In the genomic region with DNA sequence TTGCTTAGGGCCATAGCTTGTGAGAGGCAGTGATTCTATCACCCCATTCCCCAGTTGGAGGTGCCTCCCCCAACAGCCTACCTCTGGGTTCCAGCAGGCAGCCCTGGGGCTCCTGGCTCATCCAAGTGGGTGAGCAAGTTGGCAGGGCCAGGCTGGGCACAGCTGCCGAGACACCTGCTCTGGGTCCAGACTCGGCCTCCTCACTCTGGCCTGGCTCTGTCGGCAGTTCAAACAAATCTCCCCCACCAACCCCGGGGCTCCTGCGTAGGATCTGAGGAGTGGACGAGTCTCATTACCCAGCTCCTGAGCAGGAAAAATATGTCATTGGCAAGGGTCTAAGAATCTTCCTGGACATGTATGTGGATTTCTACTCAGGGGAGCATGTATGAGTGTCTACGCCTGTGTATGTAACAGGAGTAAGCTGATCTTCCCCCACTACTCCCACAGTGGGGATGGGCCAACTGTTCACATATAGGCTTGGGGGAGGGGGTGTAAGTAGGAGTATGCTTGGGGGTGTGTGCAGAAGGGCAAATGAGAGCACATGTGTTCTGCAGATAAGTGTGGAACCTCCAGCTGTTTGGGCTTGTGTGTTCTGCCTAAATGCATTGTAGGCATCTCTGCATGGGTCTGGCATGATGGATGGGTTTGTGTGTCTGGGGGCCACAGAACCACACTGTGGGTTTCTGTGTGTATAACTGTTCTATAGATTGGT, we compare ENCODE assay signal across 1 cellular context.
TF ChIP-seq lines count a peak whose summit lies in the region.

No MANE protein-coding gene starts in this region.

TF ChIP-seq in HepG2, 621 proteins besides CTCF, POLR2A, EP300 and RAD21 (continued from another document and continues in another):
- TF ChIP-seq, protein P1, sequence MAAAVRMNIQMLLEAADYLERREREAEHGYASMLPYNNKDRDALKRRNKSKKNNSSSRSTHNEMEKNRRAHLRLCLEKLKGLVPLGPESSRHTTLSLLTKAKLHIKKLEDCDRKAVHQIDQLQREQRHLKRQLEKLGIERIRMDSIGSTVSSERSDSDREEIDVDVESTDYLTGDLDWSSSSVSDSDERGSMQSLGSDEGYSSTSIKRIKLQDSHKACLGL (CRISPR knock-in tag; IDR thresholded peaks at IDR 0.05): no peak; the same call in none of the 2 replicates
- peak; percentile 70 for TF ChIP-seq RBM39 (IDR thresholded peaks at IDR 0.05; ENCODE audit: low read depth, low read length, poor library complexity, severe bottlenecking)
- TF ChIP-seq, protein P2, sequence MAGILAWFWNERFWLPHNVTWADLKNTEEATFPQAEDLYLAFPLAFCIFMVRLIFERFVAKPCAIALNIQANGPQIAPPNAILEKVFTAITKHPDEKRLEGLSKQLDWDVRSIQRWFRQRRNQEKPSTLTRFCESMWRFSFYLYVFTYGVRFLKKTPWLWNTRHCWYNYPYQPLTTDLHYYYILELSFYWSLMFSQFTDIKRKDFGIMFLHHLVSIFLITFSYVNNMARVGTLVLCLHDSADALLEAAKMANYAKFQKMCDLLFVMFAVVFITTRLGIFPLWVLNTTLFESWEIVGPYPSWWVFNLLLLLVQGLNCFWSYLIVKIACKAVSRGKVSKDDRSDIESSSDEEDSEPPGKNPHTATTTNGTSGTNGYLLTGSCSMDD (CRISPR knock-in tag; IDR thresholded peaks at IDR 0.05): 0 out of 2 replicates have a peak, but pooled peaks have one; percentile 8
- TF ChIP-seq, protein P3, sequence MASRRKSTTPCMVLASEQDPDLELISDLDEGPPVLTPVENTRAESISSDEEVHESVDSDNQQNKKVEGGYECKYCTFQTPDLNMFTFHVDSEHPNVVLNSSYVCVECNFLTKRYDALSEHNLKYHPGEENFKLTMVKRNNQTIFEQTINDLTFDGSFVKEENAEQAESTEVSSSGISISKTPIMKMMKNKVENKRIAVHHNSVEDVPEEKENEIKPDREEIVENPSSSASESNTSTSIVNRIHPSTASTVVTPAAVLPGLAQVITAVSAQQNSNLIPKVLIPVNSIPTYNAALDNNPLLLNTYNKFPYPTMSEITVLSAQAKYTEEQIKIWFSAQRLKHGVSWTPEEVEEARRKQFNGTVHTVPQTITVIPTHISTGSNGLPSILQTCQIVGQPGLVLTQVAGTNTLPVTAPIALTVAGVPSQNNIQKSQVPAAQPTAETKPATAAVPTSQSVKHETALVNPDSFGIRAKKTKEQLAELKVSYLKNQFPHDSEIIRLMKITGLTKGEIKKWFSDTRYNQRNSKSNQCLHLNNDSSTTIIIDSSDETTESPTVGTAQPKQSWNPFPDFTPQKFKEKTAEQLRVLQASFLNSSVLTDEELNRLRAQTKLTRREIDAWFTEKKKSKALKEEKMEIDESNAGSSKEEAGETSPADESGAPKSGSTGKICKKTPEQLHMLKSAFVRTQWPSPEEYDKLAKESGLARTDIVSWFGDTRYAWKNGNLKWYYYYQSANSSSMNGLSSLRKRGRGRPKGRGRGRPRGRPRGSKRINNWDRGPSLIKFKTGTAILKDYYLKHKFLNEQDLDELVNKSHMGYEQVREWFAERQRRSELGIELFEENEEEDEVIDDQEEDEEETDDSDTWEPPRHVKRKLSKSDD (CRISPR knock-in tag; IDR thresholded peaks at IDR 0.05; ENCODE audit: low read depth): no peak
- TF ChIP-seq ZBTB42 (CRISPR knock-in tag; IDR thresholded peaks at IDR 0.05): peak; percentile 74; the same call in 1 of the 2 replicates
- TF ChIP-seq, protein P4, sequence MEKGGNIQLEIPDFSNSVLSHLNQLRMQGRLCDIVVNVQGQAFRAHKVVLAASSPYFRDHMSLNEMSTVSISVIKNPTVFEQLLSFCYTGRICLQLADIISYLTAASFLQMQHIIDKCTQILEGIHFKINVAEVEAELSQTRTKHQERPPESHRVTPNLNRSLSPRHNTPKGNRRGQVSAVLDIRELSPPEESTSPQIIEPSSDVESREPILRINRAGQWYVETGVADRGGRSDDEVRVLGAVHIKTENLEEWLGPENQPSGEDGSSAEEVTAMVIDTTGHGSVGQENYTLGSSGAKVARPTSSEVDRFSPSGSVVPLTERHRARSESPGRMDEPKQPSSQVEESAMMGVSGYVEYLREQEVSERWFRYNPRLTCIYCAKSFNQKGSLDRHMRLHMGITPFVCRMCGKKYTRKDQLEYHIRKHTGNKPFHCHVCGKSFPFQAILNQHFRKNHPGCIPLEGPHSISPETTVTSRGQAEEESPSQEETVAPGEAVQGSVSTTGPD (CRISPR knock-in tag; IDR thresholded peaks at IDR 0.05): no peak; the same call in 1 of the 2 replicates
- no peak; the same call in 1 of the 2 replicates for TF ChIP-seq SMYD3 (CRISPR knock-in tag; IDR thresholded peaks at IDR 0.05)
- no peak for TF ChIP-seq ZNF33A (CRISPR knock-in tag; IDR thresholded peaks at IDR 0.05; ENCODE audit: borderline replicate concordance)
- TF ChIP-seq PCBP1 (IDR thresholded peaks at IDR 0.05; ENCODE audit: borderline replicate concordance, low read depth, low read length): no peak
- TF ChIP-seq, protein P5, sequence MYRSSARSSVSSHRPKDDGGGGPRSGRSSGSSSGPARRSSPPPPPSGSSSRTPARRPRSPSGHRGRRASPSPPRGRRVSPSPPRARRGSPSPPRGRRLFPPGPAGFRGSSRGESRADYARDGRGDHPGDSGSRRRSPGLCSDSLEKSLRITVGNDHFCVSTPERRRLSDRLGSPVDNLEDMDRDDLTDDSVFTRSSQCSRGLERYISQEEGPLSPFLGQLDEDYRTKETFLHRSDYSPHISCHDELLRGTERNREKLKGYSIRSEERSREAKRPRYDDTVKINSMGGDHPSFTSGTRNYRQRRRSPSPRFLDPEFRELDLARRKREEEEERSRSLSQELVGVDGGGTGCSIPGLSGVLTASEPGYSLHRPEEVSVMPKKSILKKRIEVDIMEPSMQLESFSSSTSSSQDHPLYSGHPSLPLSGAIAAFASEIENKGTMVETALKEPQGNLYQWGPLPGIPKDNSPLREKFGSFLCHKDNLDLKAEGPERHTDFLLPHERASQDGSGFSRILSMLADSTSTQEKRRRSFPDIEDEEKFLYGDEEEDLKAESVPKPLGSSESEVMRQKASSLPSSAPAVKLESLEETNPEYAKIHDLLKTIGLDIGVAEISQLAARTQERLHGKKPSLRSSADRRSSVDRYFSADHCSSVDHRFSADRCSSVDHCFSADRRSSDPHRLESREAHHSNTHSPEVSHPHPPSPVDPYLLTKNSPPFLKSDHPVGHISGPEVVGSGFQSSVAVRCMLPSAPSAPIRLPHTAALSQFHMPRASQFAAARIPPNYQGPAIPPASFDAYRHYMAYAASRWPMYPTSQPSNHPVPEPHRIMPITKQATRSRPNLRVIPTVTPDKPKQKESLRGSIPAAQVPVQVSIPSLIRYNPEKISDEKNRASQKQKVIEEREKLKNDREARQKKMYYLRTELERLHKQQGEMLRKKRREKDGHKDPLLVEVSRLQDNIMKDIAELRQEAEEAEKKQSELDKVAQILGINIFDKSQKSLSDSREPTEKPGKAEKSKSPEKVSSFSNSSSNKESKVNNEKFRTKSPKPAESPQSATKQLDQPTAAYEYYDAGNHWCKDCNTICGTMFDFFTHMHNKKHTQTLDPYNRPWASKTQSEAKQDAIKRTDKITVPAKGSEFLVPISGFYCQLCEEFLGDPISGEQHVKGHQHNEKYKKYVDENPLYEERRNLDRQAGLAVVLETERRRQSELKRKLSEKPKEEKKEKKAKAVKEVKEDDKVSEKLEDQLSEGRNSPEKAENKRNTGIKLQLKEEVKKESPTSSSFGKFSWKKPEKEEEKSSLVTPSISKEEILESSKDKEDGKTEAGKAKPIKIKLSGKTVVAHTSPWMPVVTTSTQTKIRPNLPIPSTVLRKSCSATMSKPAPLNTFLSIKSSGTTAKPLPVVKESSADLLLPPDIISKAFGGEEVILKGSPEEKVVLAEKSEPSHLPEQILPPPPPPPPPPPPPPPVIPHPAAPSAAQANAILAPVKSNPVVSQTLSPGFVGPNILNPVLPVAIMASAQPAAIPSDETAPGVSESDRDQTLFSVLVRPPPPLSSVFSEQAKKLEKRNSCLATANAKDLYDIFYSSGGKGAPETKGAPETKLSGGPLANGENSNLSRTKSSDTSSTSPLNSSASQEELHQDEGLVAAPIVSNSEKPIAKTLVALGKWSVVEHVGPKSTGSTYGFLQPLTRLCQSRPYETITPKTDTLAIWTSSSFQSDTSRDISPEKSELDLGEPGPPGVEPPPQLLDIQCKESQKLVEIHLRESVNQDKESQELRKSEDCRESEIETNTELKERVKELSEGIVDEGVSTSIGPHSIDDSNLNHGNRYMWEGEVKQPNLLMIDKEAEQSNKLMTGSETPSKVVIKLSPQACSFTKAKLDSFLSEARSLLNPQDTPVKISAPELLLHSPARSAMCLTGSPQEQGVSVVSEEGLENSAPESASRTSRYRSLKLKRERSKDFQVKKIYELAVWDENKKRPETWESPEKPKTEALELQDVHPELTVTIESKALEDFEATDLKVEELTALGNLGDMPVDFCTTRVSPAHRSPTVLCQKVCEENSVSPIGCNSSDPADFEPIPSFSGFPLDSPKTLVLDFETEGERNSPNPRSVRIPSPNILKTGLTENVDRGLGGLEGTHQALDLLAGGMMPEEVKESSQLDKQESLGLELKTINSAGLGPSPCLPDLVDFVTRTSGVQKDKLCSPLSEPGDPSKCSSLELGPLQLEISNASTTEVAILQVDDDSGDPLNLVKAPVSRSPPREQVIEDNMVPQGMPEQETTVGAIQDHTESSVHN (CRISPR knock-in tag; IDR thresholded peaks at IDR 0.05): peak; percentile 40; the same call in 1 of the 2 replicates
- peak; percentile 80; the same call in 1 of the 2 replicates for TF ChIP-seq ZNF138 (CRISPR knock-in tag; IDR thresholded peaks at IDR 0.05; ENCODE audit: low read depth)
- peak; percentile 50; the same call in 1 of the 2 replicates for TF ChIP-seq ZFP1 (CRISPR knock-in tag; IDR thresholded peaks at IDR 0.05)
- TF ChIP-seq, protein P6, sequence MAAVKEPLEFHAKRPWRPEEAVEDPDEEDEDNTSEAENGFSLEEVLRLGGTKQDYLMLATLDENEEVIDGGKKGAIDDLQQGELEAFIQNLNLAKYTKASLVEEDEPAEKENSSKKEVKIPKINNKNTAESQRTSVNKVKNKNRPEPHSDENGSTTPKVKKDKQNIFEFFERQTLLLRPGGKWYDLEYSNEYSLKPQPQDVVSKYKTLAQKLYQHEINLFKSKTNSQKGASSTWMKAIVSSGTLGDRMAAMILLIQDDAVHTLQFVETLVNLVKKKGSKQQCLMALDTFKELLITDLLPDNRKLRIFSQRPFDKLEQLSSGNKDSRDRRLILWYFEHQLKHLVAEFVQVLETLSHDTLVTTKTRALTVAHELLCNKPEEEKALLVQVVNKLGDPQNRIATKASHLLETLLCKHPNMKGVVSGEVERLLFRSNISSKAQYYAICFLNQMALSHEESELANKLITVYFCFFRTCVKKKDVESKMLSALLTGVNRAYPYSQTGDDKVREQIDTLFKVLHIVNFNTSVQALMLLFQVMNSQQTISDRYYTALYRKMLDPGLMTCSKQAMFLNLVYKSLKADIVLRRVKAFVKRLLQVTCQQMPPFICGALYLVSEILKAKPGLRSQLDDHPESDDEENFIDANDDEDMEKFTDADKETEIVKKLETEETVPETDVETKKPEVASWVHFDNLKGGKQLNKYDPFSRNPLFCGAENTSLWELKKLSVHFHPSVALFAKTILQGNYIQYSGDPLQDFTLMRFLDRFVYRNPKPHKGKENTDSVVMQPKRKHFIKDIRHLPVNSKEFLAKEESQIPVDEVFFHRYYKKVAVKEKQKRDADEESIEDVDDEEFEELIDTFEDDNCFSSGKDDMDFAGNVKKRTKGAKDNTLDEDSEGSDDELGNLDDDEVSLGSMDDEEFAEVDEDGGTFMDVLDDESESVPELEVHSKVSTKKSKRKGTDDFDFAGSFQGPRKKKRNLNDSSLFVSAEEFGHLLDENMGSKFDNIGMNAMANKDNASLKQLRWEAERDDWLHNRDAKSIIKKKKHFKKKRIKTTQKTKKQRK (IDR thresholded peaks at IDR 0.05; ENCODE audit: low read length): no peak
- peak; percentile 64; the same call in 1 of the 2 replicates for TF ChIP-seq REXO4 (CRISPR knock-in tag; IDR thresholded peaks at IDR 0.05; ENCODE audit: borderline replicate concordance)
- peak; percentile 76 for TF ChIP-seq FOXO1 (CRISPR knock-in tag; IDR thresholded peaks at IDR 0.05)
- TF ChIP-seq FOXJ3 (CRISPR knock-in tag; IDR thresholded peaks at IDR 0.05; ENCODE audit: borderline replicate concordance): no peak
- TF ChIP-seq, protein P7, sequence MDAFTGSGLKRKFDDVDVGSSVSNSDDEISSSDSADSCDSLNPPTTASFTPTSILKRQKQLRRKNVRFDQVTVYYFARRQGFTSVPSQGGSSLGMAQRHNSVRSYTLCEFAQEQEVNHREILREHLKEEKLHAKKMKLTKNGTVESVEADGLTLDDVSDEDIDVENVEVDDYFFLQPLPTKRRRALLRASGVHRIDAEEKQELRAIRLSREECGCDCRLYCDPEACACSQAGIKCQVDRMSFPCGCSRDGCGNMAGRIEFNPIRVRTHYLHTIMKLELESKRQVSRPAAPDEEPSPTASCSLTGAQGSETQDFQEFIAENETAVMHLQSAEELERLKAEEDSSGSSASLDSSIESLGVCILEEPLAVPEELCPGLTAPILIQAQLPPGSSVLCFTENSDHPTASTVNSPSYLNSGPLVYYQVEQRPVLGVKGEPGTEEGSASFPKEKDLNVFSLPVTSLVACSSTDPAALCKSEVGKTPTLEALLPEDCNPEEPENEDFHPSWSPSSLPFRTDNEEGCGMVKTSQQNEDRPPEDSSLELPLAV (CRISPR knock-in tag; conservative IDR thresholded peaks at IDR 0.05; ENCODE audit: low read depth): no peak
- peak; percentile 74 for TF ChIP-seq ZSCAN31 (CRISPR knock-in tag; IDR thresholded peaks at IDR 0.05; ENCODE audit: low read depth)
- TF ChIP-seq MIXL1 (CRISPR knock-in tag; IDR thresholded peaks at IDR 0.05): peak; percentile 73; the same call in 1 of the 2 replicates
- no peak; the same call in 1 of the 2 replicates for TF ChIP-seq SMC3 (IDR thresholded peaks at IDR 0.05; ENCODE audit: low read length)
- no peak; the same call in 1 of the 2 replicates for TF ChIP-seq NAIF1 (CRISPR knock-in tag; IDR thresholded peaks at IDR 0.05; ENCODE audit: borderline replicate concordance)
- TF ChIP-seq, protein P8, sequence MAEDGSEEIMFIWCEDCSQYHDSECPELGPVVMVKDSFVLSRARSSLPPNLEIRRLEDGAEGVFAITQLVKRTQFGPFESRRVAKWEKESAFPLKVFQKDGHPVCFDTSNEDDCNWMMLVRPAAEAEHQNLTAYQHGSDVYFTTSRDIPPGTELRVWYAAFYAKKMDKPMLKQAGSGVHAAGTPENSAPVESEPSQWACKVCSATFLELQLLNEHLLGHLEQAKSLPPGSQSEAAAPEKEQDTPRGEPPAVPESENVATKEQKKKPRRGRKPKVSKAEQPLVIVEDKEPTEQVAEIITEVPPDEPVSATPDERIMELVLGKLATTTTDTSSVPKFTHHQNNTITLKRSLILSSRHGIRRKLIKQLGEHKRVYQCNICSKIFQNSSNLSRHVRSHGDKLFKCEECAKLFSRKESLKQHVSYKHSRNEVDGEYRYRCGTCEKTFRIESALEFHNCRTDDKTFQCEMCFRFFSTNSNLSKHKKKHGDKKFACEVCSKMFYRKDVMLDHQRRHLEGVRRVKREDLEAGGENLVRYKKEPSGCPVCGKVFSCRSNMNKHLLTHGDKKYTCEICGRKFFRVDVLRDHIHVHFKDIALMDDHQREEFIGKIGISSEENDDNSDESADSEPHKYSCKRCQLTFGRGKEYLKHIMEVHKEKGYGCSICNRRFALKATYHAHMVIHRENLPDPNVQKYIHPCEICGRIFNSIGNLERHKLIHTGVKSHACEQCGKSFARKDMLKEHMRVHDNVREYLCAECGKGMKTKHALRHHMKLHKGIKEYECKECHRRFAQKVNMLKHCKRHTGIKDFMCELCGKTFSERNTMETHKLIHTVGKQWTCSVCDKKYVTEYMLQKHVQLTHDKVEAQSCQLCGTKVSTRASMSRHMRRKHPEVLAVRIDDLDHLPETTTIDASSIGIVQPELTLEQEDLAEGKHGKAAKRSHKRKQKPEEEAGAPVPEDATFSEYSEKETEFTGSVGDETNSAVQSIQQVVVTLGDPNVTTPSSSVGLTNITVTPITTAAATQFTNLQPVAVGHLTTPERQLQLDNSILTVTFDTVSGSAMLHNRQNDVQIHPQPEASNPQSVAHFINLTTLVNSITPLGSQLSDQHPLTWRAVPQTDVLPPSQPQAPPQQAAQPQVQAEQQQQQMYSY (CRISPR knock-in tag; IDR thresholded peaks at IDR 0.05): 0 out of 2 replicates have a peak, but pooled peaks have one; percentile 31
- TF ChIP-seq SP5 (CRISPR knock-in tag; IDR thresholded peaks at IDR 0.05; ENCODE audit: borderline replicate concordance, low read depth): peak; percentile 36; the same call in 1 of the 2 replicates
- TF ChIP-seq SMARCE1 (IDR thresholded peaks at IDR 0.05; ENCODE audit: borderline replicate concordance): no peak
- no peak for TF ChIP-seq ISX (CRISPR knock-in tag; conservative IDR thresholded peaks at IDR 0.05)
